Comparison of ENCODE assay signal across 9 cellular contexts in the genomic region with DNA sequence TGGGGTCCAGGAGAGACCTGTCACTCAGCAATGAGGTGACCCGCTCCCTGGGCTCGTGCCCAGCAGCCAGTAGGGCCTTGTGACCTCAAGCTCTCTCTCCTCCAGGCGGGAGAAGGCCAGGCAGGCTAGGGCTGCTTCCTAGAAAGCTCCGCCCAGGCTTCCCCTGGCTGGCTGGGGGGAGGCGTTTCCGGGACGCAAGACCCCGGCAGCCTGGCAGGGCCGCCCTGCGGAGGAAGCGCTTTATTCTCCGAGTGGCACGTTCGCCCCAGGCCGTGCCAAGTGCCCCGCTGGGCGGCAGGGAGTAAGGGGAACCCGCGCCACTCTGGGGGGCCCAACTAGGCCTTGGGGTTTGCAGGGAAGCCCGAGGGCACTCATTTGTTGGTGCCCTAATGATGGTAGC. TPM values are rescaled to one million over a fixed set of nuclear protein-coding genes. Genes with fewer than 3 reads are reported as not detected.
DNase-seq lines count a peak whose midpoint lies in the region; ATAC-seq, FAIRE-seq and TF ChIP-seq lines count a peak whose summit lies in the region.
"Had no signal": no experiment of that assay in that cellular context is flagged by ENCODE, and none has a peak within 500 bp of the region (broad histone marks: within the 10 kb centered on the region; RNA-seq: fewer than 3 reads in every experiment).

No MANE protein-coding gene starts in this region.

- H3K4me3 ChIP-seq in GM12865 (ENCODE audit: low read depth, low read length): no peak overlapping the region

- ATAC-seq in left ventricle myocardium superior (peak; percentile 82), sciatic nerve (peak; percentile 83), HG03039 (IDR thresholded peaks at IDR 0.05; ENCODE audit: unreplicated experiment) (no peak)

- intact Hi-C loops in left ventricle myocardium superior (cut with micrococcal nuclease) (no loop called here), sciatic nerve (cut with DNase I) (no loop called here)

- no peak for TF ChIP-seq CTCF in GM12865 (IDR thresholded peaks at IDR 0.05; ENCODE audit: insufficient read depth, low read depth, low read length, missing control alignments)
- TF ChIP-seq CTCF in D721Med (IDR thresholded peaks at IDR 0.05; ENCODE audit: insufficient read depth, missing control alignments): no peak

- no peak for FAIRE-seq in D721Med (lab: Jason Lieb, UNC)

- DNase-seq in GM12865 (ENCODE audit: low read depth): peak; percentile 16
- peak; percentile 41 for DNase-seq in activated gamma-delta T cell treated with Interleukin-2 at 50 U/mL for 16 hours
- DNase-seq in left ventricle myocardium superior: peak; percentile 82
- peak; percentile 78 for DNase-seq in sciatic nerve (ENCODE audit: low spot score)
- no peak for DNase-seq in NCI-H748 (lab: John Stamatoyannopoulos, UW; ENCODE audit: unreplicated experiment)
- no peak for DNase-seq in D721Med (ENCODE audit: insufficient read length, low spot score)
- no peak for DNase-seq in DMS79 treated with DMSO at 0.1 percent for 48 hours (lab: John Stamatoyannopoulos, UW)
- DNase-seq: Caco-2 had no signal

RNA-seq across cellular contexts. Expression of gene EPAS1, which starts 21.2 kb away (rescaled TPM):
- total RNA-seq in left ventricle myocardium superior (212 TPM), sciatic nerve (270 TPM)

Comparison
In these comparisons a context has a peak if more than half of its experiments do, and no peak if none do; other contexts are left out.
1. DNase-seq: peak in GM12865 (single experiment), activated gamma-delta T cell treated with Interleukin-2 at 50 U/mL for 16 hours (single experiment), left ventricle myocardium superior (single experiment) and sciatic nerve (single experiment); none in NCI-H748 (single experiment), D721Med (single experiment) and DMS79 treated with DMSO at 0.1 percent for 48 hours (single experiment).